ENCODE assay signal across 1 cellular context in the genomic region with DNA sequence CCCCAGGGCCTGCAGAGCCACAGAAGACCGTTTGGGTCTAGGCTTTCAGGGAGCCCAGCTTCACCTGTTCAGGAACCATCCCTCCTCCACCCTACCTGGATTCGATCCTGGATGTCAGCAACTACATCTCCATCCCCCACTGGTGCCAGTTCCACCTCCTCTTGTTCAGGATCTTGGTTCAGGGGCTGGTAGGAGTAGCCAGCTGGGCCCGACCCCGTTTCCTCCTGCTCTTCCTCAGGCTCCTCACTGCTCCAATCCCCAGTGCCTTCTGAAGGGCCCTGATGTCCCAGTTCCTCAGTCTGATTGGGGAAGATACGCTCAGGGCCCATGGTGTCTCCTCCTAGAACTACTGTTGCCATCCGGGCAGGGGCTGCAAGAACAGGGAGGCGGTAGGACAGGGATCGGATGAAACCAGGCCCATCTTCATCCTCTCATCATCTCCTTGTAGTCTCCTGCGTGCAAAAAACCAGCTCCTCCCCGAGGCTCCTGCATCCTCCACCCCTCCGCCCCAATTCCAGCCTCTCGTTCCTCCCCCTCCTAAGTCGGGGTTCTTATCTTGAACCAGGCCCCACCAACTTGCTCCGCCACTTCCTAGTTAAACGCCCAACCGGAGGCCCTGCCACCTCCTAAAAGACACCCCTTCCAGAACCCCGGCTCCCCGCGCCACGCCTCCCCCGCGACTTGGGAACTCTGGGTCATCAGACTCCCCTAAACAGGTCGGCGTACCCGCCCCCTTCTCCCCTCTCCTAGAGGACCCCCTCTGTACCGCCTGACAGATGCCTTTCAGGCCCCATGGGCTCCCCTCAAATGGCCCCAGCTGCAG.
TF ChIP-seq lines count a peak whose summit lies in the region.

No MANE protein-coding gene starts in this region.

TF ChIP-seq in HepG2, 621 proteins besides CTCF, POLR2A, EP300 and RAD21 (continued from another document and continues in another):
- TF ChIP-seq, protein P1, sequence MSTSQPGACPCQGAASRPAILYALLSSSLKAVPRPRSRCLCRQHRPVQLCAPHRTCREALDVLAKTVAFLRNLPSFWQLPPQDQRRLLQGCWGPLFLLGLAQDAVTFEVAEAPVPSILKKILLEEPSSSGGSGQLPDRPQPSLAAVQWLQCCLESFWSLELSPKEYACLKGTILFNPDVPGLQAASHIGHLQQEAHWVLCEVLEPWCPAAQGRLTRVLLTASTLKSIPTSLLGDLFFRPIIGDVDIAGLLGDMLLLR (CRISPR knock-in tag; IDR thresholded peaks at IDR 0.05): no peak
- TF ChIP-seq IKZF1 (IDR thresholded peaks at IDR 0.05) (no peak), ZNF124 (CRISPR knock-in tag; IDR thresholded peaks at IDR 0.05) (no peak), ZSCAN20 (CRISPR knock-in tag; IDR thresholded peaks at IDR 0.05; ENCODE audit: borderline replicate concordance) (no peak), MLX (CRISPR knock-in tag; IDR thresholded peaks at IDR 0.05) (no peak), ZNF136 (CRISPR knock-in tag; IDR thresholded peaks at IDR 0.05; ENCODE audit: low read depth) (no peak), POLR2AphosphoS2 (IDR thresholded peaks at IDR 0.05; ENCODE audit: low read depth, low read length) (no peak), NAIF1 (CRISPR knock-in tag; IDR thresholded peaks at IDR 0.05; ENCODE audit: borderline replicate concordance) (no peak), ZNF878 (CRISPR knock-in tag; IDR thresholded peaks at IDR 0.05) (no peak), ZNF598 (CRISPR knock-in tag; IDR thresholded peaks at IDR 0.05; ENCODE audit: borderline replicate concordance) (0 out of 2 replicates have a peak, but pooled peaks have one; percentile 19), ZSCAN22 (CRISPR knock-in tag; IDR thresholded peaks at IDR 0.05) (no peak), YY1 (IDR thresholded peaks at IDR 0.05; ENCODE audit: insufficient read depth, insufficient replicate concordance, low read depth, low read length) (peak; percentile 0), PCBP1 (IDR thresholded peaks at IDR 0.05; ENCODE audit: borderline replicate concordance, low read depth, low read length) (no peak), THAP11 (CRISPR knock-in tag; IDR thresholded peaks at IDR 0.05) (no peak), ZSCAN25 (CRISPR knock-in tag; IDR thresholded peaks at IDR 0.05) (no peak), ARID3A (IDR thresholded peaks at IDR 0.05; ENCODE audit: low read depth, low read length) (no peak), ZNF883 (CRISPR knock-in tag; IDR thresholded peaks at IDR 0.05; ENCODE audit: not compliant biosample characterization) (no peak), POLR2AphosphoS5 (IDR thresholded peaks at IDR 0.05; ENCODE audit: low read depth, low read length) (peak; percentile 7; the same call in 1 of the 2 replicates), RNF219 (CRISPR knock-in tag; IDR thresholded peaks at IDR 0.05) (no peak), ZNF343 (CRISPR knock-in tag; IDR thresholded peaks at IDR 0.05) (no peak), GABPB1 (CRISPR knock-in tag; IDR thresholded peaks at IDR 0.05) (no peak), ZNF577 (CRISPR knock-in tag; IDR thresholded peaks at IDR 0.05; ENCODE audit: borderline replicate concordance, low read depth) (no peak), ZBTB1 (CRISPR knock-in tag; IDR thresholded peaks at IDR 0.05; ENCODE audit: borderline replicate concordance) (no peak), ZNF607 (CRISPR knock-in tag; IDR thresholded peaks at IDR 0.05; ENCODE audit: borderline replicate concordance) (no peak), ZNF567 (CRISPR knock-in tag; IDR thresholded peaks at IDR 0.05; ENCODE audit: borderline replicate concordance) (peak; percentile 80; the same call in 1 of the 2 replicates), JUND (CRISPR knock-in tag; IDR thresholded peaks at IDR 0.05) (0 out of 2 replicates have a peak, but pooled peaks have one; percentile 10), ZNF546 (CRISPR knock-in tag; conservative IDR thresholded peaks at IDR 0.05) (no peak), ARNT (IDR thresholded peaks at IDR 0.05) (no peak), SOX6 (IDR thresholded peaks at IDR 0.05) (no peak), SOX6 (CRISPR knock-in tag; IDR thresholded peaks at IDR 0.05) (no peak), AKNA (CRISPR knock-in tag; IDR thresholded peaks at IDR 0.05; ENCODE audit: borderline replicate concordance) (no peak), SIX4 (CRISPR knock-in tag; IDR thresholded peaks at IDR 0.05) (no peak), MYNN (CRISPR knock-in tag; IDR thresholded peaks at IDR 0.05; ENCODE audit: low read depth) (no peak), ZNF557 (CRISPR knock-in tag; IDR thresholded peaks at IDR 0.05) (no peak), PLSCR1 (CRISPR knock-in tag; IDR thresholded peaks at IDR 0.05; ENCODE audit: borderline replicate concordance) (no peak), NR1H2 (CRISPR knock-in tag; IDR thresholded peaks at IDR 0.05; ENCODE audit: borderline replicate concordance, low read depth) (no peak), ZNF460 (CRISPR knock-in tag; IDR thresholded peaks at IDR 0.05; ENCODE audit: borderline replicate concordance) (no peak), MAFF (IDR thresholded peaks at IDR 0.05; ENCODE audit: low read depth, low read length) (no peak), ZNF446 (CRISPR knock-in tag; IDR thresholded peaks at IDR 0.05) (0 out of 2 replicates have a peak, but pooled peaks have one; percentile 6), MTF1 (CRISPR knock-in tag; IDR thresholded peaks at IDR 0.05) (no peak)
- TF ChIP-seq, protein P2, sequence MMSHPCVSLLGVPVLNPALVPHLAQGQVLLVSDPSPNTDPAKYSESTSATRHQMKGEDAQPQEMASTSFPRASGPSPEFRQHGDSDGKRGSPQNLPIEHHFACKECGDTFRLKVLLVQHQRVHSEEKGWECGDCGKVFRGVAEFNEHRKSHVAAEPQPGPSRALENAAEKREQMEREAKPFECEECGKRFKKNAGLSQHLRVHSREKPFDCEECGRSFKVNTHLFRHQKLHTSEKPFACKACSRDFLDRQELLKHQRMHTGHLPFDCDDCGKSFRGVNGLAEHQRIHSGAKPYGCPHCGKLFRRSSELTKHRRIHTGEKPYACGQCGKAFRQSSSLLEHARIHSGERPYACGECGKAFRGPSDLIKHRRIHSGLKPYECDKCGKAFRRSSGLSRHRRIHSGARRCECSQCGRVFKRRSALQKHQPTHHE (CRISPR knock-in tag; IDR thresholded peaks at IDR 0.05; ENCODE audit: borderline replicate concordance): no peak
- TF ChIP-seq, protein P3, sequence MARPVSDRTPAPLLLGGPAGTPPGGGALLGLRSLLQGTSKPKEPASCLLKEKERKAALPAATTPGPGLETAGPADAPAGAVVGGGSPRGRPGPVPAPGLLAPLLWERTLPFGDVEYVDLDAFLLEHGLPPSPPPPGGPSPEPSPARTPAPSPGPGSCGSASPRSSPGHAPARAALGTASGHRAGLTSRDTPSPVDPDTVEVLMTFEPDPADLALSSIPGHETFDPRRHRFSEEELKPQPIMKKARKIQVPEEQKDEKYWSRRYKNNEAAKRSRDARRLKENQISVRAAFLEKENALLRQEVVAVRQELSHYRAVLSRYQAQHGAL (CRISPR knock-in tag; IDR thresholded peaks at IDR 0.05; ENCODE audit: not compliant biosample characterization): no peak
- TF ChIP-seq, protein P4, sequence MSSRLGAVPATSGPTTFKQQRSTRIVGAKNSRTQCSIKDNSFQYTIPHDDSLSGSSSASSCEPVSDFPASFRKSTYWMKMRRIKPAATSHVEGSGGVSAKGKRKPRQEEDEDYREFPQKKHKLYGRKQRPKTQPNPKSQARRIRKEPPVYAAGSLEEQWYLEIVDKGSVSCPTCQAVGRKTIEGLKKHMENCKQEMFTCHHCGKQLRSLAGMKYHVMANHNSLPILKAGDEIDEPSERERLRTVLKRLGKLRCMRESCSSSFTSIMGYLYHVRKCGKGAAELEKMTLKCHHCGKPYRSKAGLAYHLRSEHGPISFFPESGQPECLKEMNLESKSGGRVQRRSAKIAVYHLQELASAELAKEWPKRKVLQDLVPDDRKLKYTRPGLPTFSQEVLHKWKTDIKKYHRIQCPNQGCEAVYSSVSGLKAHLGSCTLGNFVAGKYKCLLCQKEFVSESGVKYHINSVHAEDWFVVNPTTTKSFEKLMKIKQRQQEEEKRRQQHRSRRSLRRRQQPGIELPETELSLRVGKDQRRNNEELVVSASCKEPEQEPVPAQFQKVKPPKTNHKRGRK (CRISPR knock-in tag; IDR thresholded peaks at IDR 0.05): peak; percentile 28; the same call in 1 of the 2 replicates
- TF ChIP-seq, protein P5, sequence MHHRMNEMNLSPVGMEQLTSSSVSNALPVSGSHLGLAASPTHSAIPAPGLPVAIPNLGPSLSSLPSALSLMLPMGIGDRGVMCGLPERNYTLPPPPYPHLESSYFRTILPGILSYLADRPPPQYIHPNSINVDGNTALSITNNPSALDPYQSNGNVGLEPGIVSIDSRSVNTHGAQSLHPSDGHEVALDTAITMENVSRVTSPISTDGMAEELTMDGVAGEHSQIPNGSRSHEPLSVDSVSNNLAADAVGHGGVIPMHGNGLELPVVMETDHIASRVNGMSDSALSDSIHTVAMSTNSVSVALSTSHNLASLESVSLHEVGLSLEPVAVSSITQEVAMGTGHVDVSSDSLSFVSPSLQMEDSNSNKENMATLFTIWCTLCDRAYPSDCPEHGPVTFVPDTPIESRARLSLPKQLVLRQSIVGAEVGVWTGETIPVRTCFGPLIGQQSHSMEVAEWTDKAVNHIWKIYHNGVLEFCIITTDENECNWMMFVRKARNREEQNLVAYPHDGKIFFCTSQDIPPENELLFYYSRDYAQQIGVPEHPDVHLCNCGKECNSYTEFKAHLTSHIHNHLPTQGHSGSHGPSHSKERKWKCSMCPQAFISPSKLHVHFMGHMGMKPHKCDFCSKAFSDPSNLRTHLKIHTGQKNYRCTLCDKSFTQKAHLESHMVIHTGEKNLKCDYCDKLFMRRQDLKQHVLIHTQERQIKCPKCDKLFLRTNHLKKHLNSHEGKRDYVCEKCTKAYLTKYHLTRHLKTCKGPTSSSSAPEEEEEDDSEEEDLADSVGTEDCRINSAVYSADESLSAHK (CRISPR knock-in tag; IDR thresholded peaks at IDR 0.05; ENCODE audit: borderline replicate concordance): no peak
